In the genomic region with DNA sequence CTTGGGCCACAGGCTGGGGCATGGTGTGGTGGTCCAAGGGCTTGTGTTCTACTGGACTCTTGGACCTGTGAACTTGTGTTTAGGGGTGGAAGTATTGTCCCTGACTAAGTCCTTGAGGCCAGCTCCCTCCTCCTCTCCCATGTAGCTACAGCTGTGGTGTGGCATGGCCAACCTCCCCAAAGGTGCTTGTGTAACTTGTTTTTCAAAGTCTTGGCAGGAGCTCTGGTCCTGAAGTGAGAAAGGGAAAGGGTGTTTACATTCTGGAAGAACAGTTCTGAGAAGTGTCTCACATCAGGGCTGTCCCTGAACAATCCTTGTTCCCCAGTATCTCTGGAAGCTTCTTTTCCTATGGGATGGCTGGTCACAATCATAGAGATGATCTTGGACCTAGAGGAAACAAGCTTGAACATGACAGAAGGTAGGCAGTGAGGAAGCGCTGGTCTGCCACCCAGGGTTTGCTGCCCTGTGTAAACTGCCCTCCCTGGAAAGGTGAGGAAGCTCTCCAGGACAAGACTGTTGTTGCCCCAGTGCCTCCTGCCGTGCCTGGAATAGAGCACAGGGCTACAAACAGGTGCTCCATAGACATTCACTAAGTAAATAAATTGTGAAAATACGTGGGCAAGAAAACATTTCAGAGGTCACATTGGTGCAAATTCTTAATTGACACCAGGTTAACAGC, we compare ENCODE assay signal across 10 cellular contexts.
DNase-seq lines count a peak whose midpoint lies in the region; ATAC-seq and TF ChIP-seq lines count a peak whose summit lies in the region.
"Had no signal": no experiment of that assay in that cellular context is flagged by ENCODE, and none has a peak within 500 bp of the region (broad histone marks: within the 10 kb centered on the region; RNA-seq: fewer than 3 reads in every experiment).

No MANE protein-coding gene starts in this region.

- no peaks in the 10 kb centered on the region for H3K79me2 ChIP-seq in fibroblast of lung (ENCODE audit: control insufficient read depth, insufficient read depth, low read length)

- H3K27me3 ChIP-seq in fibroblast of lung (ENCODE audit: control insufficient read depth, insufficient read depth, low read length) (no peaks in the 10 kb centered on the region), muscle layer of colon (ENCODE audit: control insufficient read depth in 1 of 2, insufficient read depth in 2 of 2, low read length in 2 of 2) (no peaks in the 10 kb centered on the region), upper lobe of right lung (no peaks in the 10 kb centered on the region)

- H3K4me2 ChIP-seq in fibroblast of lung (ENCODE audit: extremely low read depth, insufficient read depth, low read length): no peak overlapping the region

- H2AFZ ChIP-seq in fibroblast of lung (ENCODE audit: low read length): no peak overlapping the region

- ATAC-seq in upper lobe of right lung: peak; percentile 70
- no peak for ATAC-seq in GM19463 (IDR thresholded peaks at IDR 0.05; ENCODE audit: unreplicated experiment)
- ATAC-seq in HG03565 (IDR thresholded peaks at IDR 0.05; ENCODE audit: unreplicated experiment): no peak

- H3K9me3 ChIP-seq in fibroblast of lung (ENCODE audit: control insufficient read depth, insufficient read depth, low read depth, low read length): no peaks in the 10 kb centered on the region
- H3K9me3 ChIP-seq in muscle layer of colon (ENCODE audit: low read length): no peaks in the 10 kb centered on the region
- H3K9me3 ChIP-seq in upper lobe of right lung: no peaks in the 10 kb centered on the region

- intact Hi-C loops in upper lobe of right lung (cut with DNase I): loop anchor here (5.0 kb wide), 1 partner anchor 57 kb away; no protein-coding TSS in a partner anchor

- H3K36me3 ChIP-seq in fibroblast of lung (ENCODE audit: control insufficient read depth, insufficient read depth, low read length): no peaks in the 10 kb centered on the region
- no peaks in the 10 kb centered on the region for H3K36me3 ChIP-seq in muscle layer of colon (ENCODE audit: insufficient read depth, low read length)
- H3K36me3 ChIP-seq in upper lobe of right lung: no peaks in the 10 kb centered on the region

- H3K4me3 ChIP-seq in fibroblast of lung (replicated peaks in 1 of 4; ENCODE audit: control extremely low read depth in 1 of 4, insufficient read depth in 1 of 4, low read depth in 3 of 4, low read length in 4 of 4) (peak overlapping the region in 1 of 4 experiments; percentile 33), muscle layer of colon (ENCODE audit: low read depth in 1 of 2, low read length in 2 of 2) (no peak overlapping the region), upper lobe of right lung (peak overlapping the region; percentile 32)

- H3K4me1 ChIP-seq in fibroblast of lung (ENCODE audit: control insufficient read depth, extremely low read depth, insufficient read depth, low read length): peaks cover 12% of the 10 kb centered on the region
- peaks cover 64% of the 10 kb centered on the region for H3K4me1 ChIP-seq in muscle layer of colon (ENCODE audit: insufficient read depth, low read length)
- H3K4me1 ChIP-seq in upper lobe of right lung: peaks cover 78% of the 10 kb centered on the region

- TF ChIP-seq CTCF in fibroblast of lung (conservative IDR thresholded peaks at IDR 0.05 in 1 of 2, IDR thresholded peaks at IDR 0.05 in 1 of 2; ENCODE audit: low read depth in 1 of 2, low read length in 2 of 2) (no peak), upper lobe of right lung (IDR thresholded peaks at IDR 0.05) (no peak)

- H3K27ac ChIP-seq in fibroblast of lung (ENCODE audit: insufficient read depth, low read length) (peak overlapping the region; percentile 71), muscle layer of colon (ENCODE audit: low read depth, low read length) (peak overlapping the region; percentile 97), upper lobe of right lung (peak overlapping the region; percentile 97)

- no peak overlapping the region for H3K9ac ChIP-seq in fibroblast of lung (ENCODE audit: insufficient read depth, low read length)
- H3K9ac ChIP-seq in muscle layer of colon (ENCODE audit: low read length): peak overlapping the region; percentile 16

- H4K20me1 ChIP-seq in fibroblast of lung (ENCODE audit: control insufficient read depth, extremely low read depth, insufficient read depth, low read length): no peaks in the 10 kb centered on the region

- DNase-seq in NCI-H1092 treated with DMSO at 0.1 percent for 48 hours (lab: John Stamatoyannopoulos, UW) (peak; percentile 37), NCI-H1092 (lab: John Stamatoyannopoulos, UW) (no peak), fibroblast of lung (ENCODE audit: low read depth in 2 of 2) (peak; percentile 18 to 84), upper lobe of right lung (no peak), Kasumi-1 (lab: John Stamatoyannopoulos, UW) (no peak)
- DNase-seq: foreskin melanocyte, NCI-H1436 had no signal

Comparison
In these comparisons a context has a peak if more than half of its experiments do, and no peak if none do; other contexts are left out.
1. DNase-seq: peak in NCI-H1092 treated with DMSO at 0.1 percent for 48 hours (single experiment) and fibroblast of lung (2 of 2); none in NCI-H1092 (single experiment), upper lobe of right lung (single experiment) and Kasumi-1 (0 of 2).
2. Peak in every context shown above with its lines, with median percentiles within 50 percentile points of each other: H3K27ac ChIP-seq.